15 cellular contexts compared by ENCODE assay signal in genomic region chr3:108202080-108202479, GRCh38. TPM values are rescaled to one million over a fixed set of nuclear protein-coding genes. Genes with fewer than 3 reads are reported as not detected.
A peak's percentile ranks its signal among the peaks of the same experiment; 100 is the strongest.
DNase-seq lines count a peak whose midpoint lies in the region; ATAC-seq and TF ChIP-seq lines count a peak whose summit lies in the region.
"Had no signal": no experiment of that assay in that cellular context is flagged by ENCODE, and none has a peak within 500 bp of the region (broad histone marks: within the 10 kb centered on the region; RNA-seq: fewer than 3 reads in every experiment).

No MANE protein-coding gene starts in this region.

- no peak overlapping the region for H3K27ac Mint-ChIP-seq in activated CD4-positive, alpha-beta T cell treated with anti-CD3 and anti-CD28 coated beads, Interleukin-2, amount 10 ng/mL, durations not matched to agents 24 days and 14 days
- no peak overlapping the region for H3K27ac Mint-ChIP-seq in stimulated activated effector memory CD8-positive, alpha-beta T cell treated with anti-CD3 and anti-CD28 coated beads, Interleukin-12 subunit alpha, Interleukin-12 subunit beta, amount 100 ng/mL, for 72 hours
- H3K27ac Mint-ChIP-seq: activated T-helper 2 cell treated with anti-CD3 and anti-CD28 coated beads, Interferon-gamma antibody, Interleukin-2, Interleukin-4, amounts not matched to agents 10 μg/mL and 5 μg/mL and 100 μg/mL, durations not matched to agents 14 hours and 24 hours and 36 hours; nephron had no signal

- H3K4me3 Mint-ChIP-seq in activated CD4-positive, alpha-beta T cell treated with anti-CD3 and anti-CD28 coated beads, Interleukin-2, amount 10 ng/mL, durations not matched to agents 24 days and 14 days, result no peak overlapping the region
- no peak overlapping the region for H3K4me3 Mint-ChIP-seq in stimulated activated effector memory CD8-positive, alpha-beta T cell treated with anti-CD3 and anti-CD28 coated beads, Interleukin-12 subunit alpha, Interleukin-12 subunit beta, amount 100 ng/mL, for 72 hours
- H3K4me3 Mint-ChIP-seq: CD8-positive, alpha-beta memory T cell; nephron had no signal

- intact Hi-C loops in activated CD4-positive, alpha-beta T cell treated with anti-CD3 and anti-CD28 coated beads, Interleukin-2, amount 10 ng/mL, durations not matched to agents 24 days and 14 days (cut with micrococcal nuclease), result no loop called here
- intact Hi-C loops in OCI-LY7 (cut with micrococcal nuclease; ENCODE audit: unreplicated experiment), result no loop called here

- 67% methylated on average over 4 of the region's 4 CpGs for WGBS in suprapubic skin

- no peak overlapping the region for H3K27ac ChIP-seq in suprapubic skin
- no peak overlapping the region for H3K27ac ChIP-seq in OCI-LY7 (ENCODE audit: low read depth, low read length, poor library complexity, severe bottlenecking)

- H3K79me2 ChIP-seq in OCI-LY7 (ENCODE audit: insufficient read depth, low read depth, low read length), result no peaks in the 10 kb centered on the region

- H4K20me1 ChIP-seq in OCI-LY7 (ENCODE audit: insufficient read depth, low read length), result no peaks in the 10 kb centered on the region; the same call in 1 of the 2 replicates

- H2AFZ ChIP-seq in OCI-LY7 (ENCODE audit: low read length), result no peak overlapping the region

- POLR2A ChIA-PET in OCI-LY7 (lab: Charles Lee), result no interaction called here

- H3K4me1 ChIP-seq in suprapubic skin (no peaks in the 10 kb centered on the region), OCI-LY7 (ENCODE audit: insufficient read depth, low read length, poor library complexity, severe bottlenecking) (peaks cover 9% of the 10 kb centered on the region)

- CTCF ChIA-PET in OCI-LY7 (lab: Charles Lee; ENCODE audit: unreplicated experiment), result no interaction called here

- H3K4me3 ChIP-seq in suprapubic skin (no peak overlapping the region), OCI-LY7 (ENCODE audit: low read depth, low read length, poor library complexity, severe bottlenecking) (no peak overlapping the region)

- no peak for TF ChIP-seq EP300 in suprapubic skin (IDR thresholded peaks at IDR 0.05)

- no peaks in the 10 kb centered on the region for H3K27me3 Mint-ChIP-seq in activated CD4-positive, alpha-beta T cell treated with anti-CD3 and anti-CD28 coated beads, Interleukin-2, amount 10 ng/mL, durations not matched to agents 24 days and 14 days
- H3K27me3 Mint-ChIP-seq: CD8-positive, alpha-beta memory T cell had no signal

- no TSS peak for BruUV-seq in OCI-LY7 (replicated peaks; lab: Mats Ljungman, UMichigan)

- DNase-seq in activated CD4-positive, alpha-beta T cell treated with anti-CD3 and anti-CD28 coated beads for 48 hours, result peak; percentile 9
- no peak for DNase-seq in activated CD4-positive, alpha-beta T cell treated with anti-CD3 and anti-CD28 coated beads, Interleukin-2, amount 10 ng/mL, durations not matched to agents 24 days and 14 days
- DNase-seq in amniotic epithelial cell (ENCODE audit: low read depth) (peak; percentile 59), suprapubic skin (ENCODE audit: low spot score in 2 of 2) (no peak), OCI-LY7 (ENCODE audit: low spot score) (no peak)
- no peak for DNase-seq in stimulated activated effector memory CD8-positive, alpha-beta T cell treated with anti-CD3 and anti-CD28 coated beads, Interleukin-12 subunit alpha, Interleukin-12 subunit beta, amount 100 ng/mL, for 72 hours (ENCODE audit: low spot score in 2 of 2)
- DNase-seq: CD8-positive, alpha-beta memory T cell; GF-D8; left ventricle myocardium superior; NCI-H1930; retina had no signal

- H3K4me2 ChIP-seq in OCI-LY7 (ENCODE audit: low read length), result no peak overlapping the region

- H3K9me2 ChIP-seq in OCI-LY7 (ENCODE audit: insufficient read depth, low read length), result no peaks in the 10 kb centered on the region

- no peak for TF ChIP-seq CTCF in suprapubic skin (IDR thresholded peaks at IDR 0.05)
- no peak for TF ChIP-seq CTCF in OCI-LY7 (conservative IDR thresholded peaks at IDR 0.05; ENCODE audit: low read length)

- H3K9me3 Mint-ChIP-seq in activated CD4-positive, alpha-beta T cell treated with anti-CD3 and anti-CD28 coated beads, Interleukin-2, amount 10 ng/mL, durations not matched to agents 24 days and 14 days, result peaks cover 12% of the 10 kb centered on the region
- no peaks in the 10 kb centered on the region for H3K9me3 Mint-ChIP-seq in stimulated activated effector memory CD8-positive, alpha-beta T cell treated with anti-CD3 and anti-CD28 coated beads, Interleukin-12 subunit alpha, Interleukin-12 subunit beta, amount 100 ng/mL, for 72 hours
- H3K9me3 Mint-ChIP-seq: activated T-helper 2 cell treated with anti-CD3 and anti-CD28 coated beads, Interferon-gamma antibody, Interleukin-2, Interleukin-4, amounts not matched to agents 10 μg/mL and 5 μg/mL and 100 μg/mL, durations not matched to agents 14 hours and 24 hours and 36 hours; CD8-positive, alpha-beta memory T cell; nephron had no signal

- ATAC-seq in HG02884 (IDR thresholded peaks at IDR 0.05; ENCODE audit: unreplicated experiment) (peak; percentile 64), HG03097 (IDR thresholded peaks at IDR 0.05; ENCODE audit: low FRiP score, unreplicated experiment) (no peak)
- peak; percentile 89 for ATAC-seq in stimulated activated effector memory CD8-positive, alpha-beta T cell treated with anti-CD3 and anti-CD28 coated beads, Interleukin-12 subunit alpha, Interleukin-12 subunit beta, amount 100 ng/mL, for 72 hours
- ATAC-seq: left ventricle myocardium superior had no signal

- H3K9me3 ChIP-seq in suprapubic skin, result no peaks in the 10 kb centered on the region
- no peaks in the 10 kb centered on the region for H3K9me3 ChIP-seq in OCI-LY7 (ENCODE audit: low read length)

- no peak for TF ChIP-seq POLR2A in suprapubic skin (IDR thresholded peaks at IDR 0.05)

- H3K4me1 Mint-ChIP-seq in activated CD4-positive, alpha-beta T cell treated with anti-CD3 and anti-CD28 coated beads, Interleukin-2, amount 10 ng/mL, durations not matched to agents 24 days and 14 days, result peaks cover 8% of the 10 kb centered on the region
- peaks cover 22% of the 10 kb centered on the region for H3K4me1 Mint-ChIP-seq in stimulated activated effector memory CD8-positive, alpha-beta T cell treated with anti-CD3 and anti-CD28 coated beads, Interleukin-12 subunit alpha, Interleukin-12 subunit beta, amount 100 ng/mL, for 72 hours
- H3K4me1 Mint-ChIP-seq: nephron had no signal

- H3K27me3 ChIP-seq in suprapubic skin, result no peaks in the 10 kb centered on the region

- peaks cover 15% of the 10 kb centered on the region for H3K36me3 Mint-ChIP-seq in activated CD4-positive, alpha-beta T cell treated with anti-CD3 and anti-CD28 coated beads, Interleukin-2, amount 10 ng/mL, durations not matched to agents 24 days and 14 days (ENCODE audit: low read depth)
- H3K36me3 Mint-ChIP-seq in stimulated activated effector memory CD8-positive, alpha-beta T cell treated with anti-CD3 and anti-CD28 coated beads, Interleukin-12 subunit alpha, Interleukin-12 subunit beta, amount 100 ng/mL, for 72 hours, result peaks cover 9% of the 10 kb centered on the region

- H3K36me3 ChIP-seq in suprapubic skin (peaks cover 4% of the 10 kb centered on the region), OCI-LY7 (ENCODE audit: insufficient read depth, low read length) (peaks cover 17% of the 10 kb centered on the region)

RNA-seq across cellular contexts. Expression of gene IFT57, which starts 20.1 kb away (rescaled TPM):
- 25.2 and 26.6 TPM in 2 replicates for total RNA-seq in activated CD4-positive, alpha-beta T cell treated with anti-CD3 and anti-CD28 coated beads, Interleukin-2, amount 10 ng/mL, durations not matched to agents 24 days and 14 days
- total RNA-seq in suprapubic skin (10 to 100 TPM; 21.8 to 62.3 (median 36.5) TPM), OCI-LY7 (2022) (44.1 and 46.5 TPM in 2 replicates)
- 61.9 and 68.2 TPM in 2 replicates for total RNA-seq in OCI-LY7 (2014; rRNA removed; shearing (Covaris generic))

Comparison
In these comparisons a context has a peak if more than half of its experiments do, and no peak if none do; other contexts are left out.
1. DNase-seq: peak in activated CD4-positive, alpha-beta T cell treated with anti-CD3 and anti-CD28 coated beads for 48 hours (single experiment) and amniotic epithelial cell (single experiment); none in activated CD4-positive, alpha-beta T cell treated with anti-CD3 and anti-CD28 coated beads, Interleukin-2, amount 10 ng/mL, durations not matched to agents 24 days and 14 days (single experiment), stimulated activated effector memory CD8-positive, alpha-beta T cell treated with anti-CD3 and anti-CD28 coated beads, Interleukin-12 subunit alpha, Interleukin-12 subunit beta, amount 100 ng/mL, for 72 hours (0 of 2), suprapubic skin (0 of 2) and OCI-LY7 (single experiment).